ENCODE assay signal across 8 cellular contexts in the genomic region with DNA sequence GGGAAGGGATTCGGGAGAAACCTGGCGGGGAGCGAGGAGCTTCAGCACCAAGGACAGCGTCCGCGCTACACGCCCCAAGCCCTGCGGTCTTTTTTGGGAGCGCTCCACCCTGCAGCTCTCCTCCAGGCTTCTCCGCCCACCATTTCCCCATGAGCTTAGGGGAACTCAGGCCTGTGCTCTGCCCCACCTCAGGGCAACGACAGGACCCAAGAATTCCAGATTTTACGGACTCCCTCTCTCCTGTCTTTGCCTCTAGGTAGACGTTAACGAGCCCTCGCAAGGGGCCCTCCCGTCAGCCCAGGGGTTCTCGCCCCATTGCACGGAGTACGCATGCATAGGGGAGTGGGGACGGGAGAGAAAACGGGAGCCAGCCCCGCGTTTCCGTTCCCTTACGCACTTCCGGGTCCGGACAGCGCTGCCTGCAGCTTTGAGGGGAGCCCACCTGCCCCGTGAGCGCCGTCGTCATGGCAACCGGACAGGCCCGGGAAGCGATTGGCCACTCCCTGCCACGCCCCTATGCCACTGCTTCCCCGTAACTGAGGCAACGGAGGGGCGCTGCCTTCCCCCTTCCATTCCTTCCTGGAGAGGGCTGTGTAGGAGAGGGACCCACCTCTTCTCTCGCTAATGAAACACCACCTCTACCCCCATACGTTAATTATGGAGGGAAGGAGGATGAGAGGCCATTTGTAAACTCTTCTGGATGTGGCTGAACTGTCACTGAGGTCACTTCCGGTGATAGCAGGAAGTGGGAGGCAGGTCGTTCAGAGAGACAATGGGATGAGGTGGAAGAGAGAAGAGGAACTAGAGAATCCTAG. TPM values are rescaled to one million over a fixed set of nuclear protein-coding genes. Genes with fewer than 3 reads are reported as not detected.
A peak's percentile ranks its signal among the peaks of the same experiment; 100 is the strongest.
DNase-seq lines count a peak whose midpoint lies in the region; ATAC-seq, FAIRE-seq and TF ChIP-seq lines count a peak whose summit lies in the region.

No MANE protein-coding gene starts in this region.

- H3K9me3 ChIP-seq in small intestine (ENCODE audit: control insufficient read depth, low read depth) = no peaks in the 10 kb centered on the region

- peak; percentile 65 for ATAC-seq in left ventricle myocardium superior
- ATAC-seq in HG03175 (IDR thresholded peaks at IDR 0.05; ENCODE audit: unreplicated experiment) = no peak

- TF ChIP-seq CTCF in GM10266 (IDR thresholded peaks at IDR 0.05; ENCODE audit: control insufficient read depth, insufficient read depth, low read depth, missing control alignments) (no peak), D721Med (IDR thresholded peaks at IDR 0.05; ENCODE audit: insufficient read depth, missing control alignments) (no peak)

- peaks cover 33% of the 10 kb centered on the region for H3K27me3 Mint-ChIP-seq in activated naive CD4-positive, alpha-beta T cell treated with anti-CD3 and anti-CD28 coated beads, Interleukin-2, amount 10 ng/mL, durations not matched to agents 7 days and 5 days

- H3K4me1 Mint-ChIP-seq in activated naive CD4-positive, alpha-beta T cell treated with anti-CD3 and anti-CD28 coated beads, Interleukin-2, amount 10 ng/mL, durations not matched to agents 7 days and 5 days = peaks cover 29% of the 10 kb centered on the region

- peak overlapping the region in 1 of 2 donors; percentile 35 for H3K4me3 ChIP-seq in small intestine (ENCODE audit: low read depth in 1 of 2, low read length in 2 of 2)

- H3K36me3 Mint-ChIP-seq in activated naive CD4-positive, alpha-beta T cell treated with anti-CD3 and anti-CD28 coated beads, Interleukin-2, amount 10 ng/mL, durations not matched to agents 7 days and 5 days = no peaks in the 10 kb centered on the region

- peaks cover 0 to 3% of the 10 kb centered on the region in 2 donors for H3K27me3 ChIP-seq in small intestine (ENCODE audit: control insufficient read depth in 2 of 2, insufficient read depth in 2 of 2, low read length in 2 of 2)

- intact Hi-C loops in left ventricle myocardium superior (cut with micrococcal nuclease) = no loop called here

- DNase-seq in GM10266 (ENCODE audit: extremely low spot score) (peak; percentile 70), NCI-H524 (lab: John Stamatoyannopoulos, UW) (peak; percentile 91), left ventricle myocardium superior (peak; percentile 71), small intestine (peak; percentile 10), kidney glomerular epithelial cell (lab: John Stamatoyannopoulos, UW) (no peak), D721Med (ENCODE audit: insufficient read length, low spot score) (no peak)
- DNase-seq in activated naive CD4-positive, alpha-beta T cell treated with anti-CD3 and anti-CD28 coated beads, Interleukin-2, amount 10 ng/mL, durations not matched to agents 7 days and 5 days = peak; percentile 74

- H3K4me3 Mint-ChIP-seq in activated naive CD4-positive, alpha-beta T cell treated with anti-CD3 and anti-CD28 coated beads, Interleukin-2, amount 10 ng/mL, durations not matched to agents 7 days and 5 days = peak overlapping the region; percentile 63

- peaks cover 3% of the 10 kb centered on the region for H3K9me3 Mint-ChIP-seq in activated naive CD4-positive, alpha-beta T cell treated with anti-CD3 and anti-CD28 coated beads, Interleukin-2, amount 10 ng/mL, durations not matched to agents 7 days and 5 days

- no peaks in the 10 kb centered on the region for H3K36me3 ChIP-seq in small intestine (ENCODE audit: control insufficient read depth in 2 of 2, insufficient read depth in 2 of 2, low read length in 2 of 2)

- 8 to 12% (median 9%) methylated on average over 43 of the region's 43 CpGs for WGBS in small intestine, 3 donors

- peaks cover 0 to 5% of the 10 kb centered on the region in 2 donors for H3K4me1 ChIP-seq in small intestine (ENCODE audit: control insufficient read depth in 2 of 2, insufficient read depth in 1 of 2, low read depth in 1 of 2, low read length in 1 of 2)

- FAIRE-seq in small intestine (lab: Jason Lieb, UNC) = no peak
- no peak for FAIRE-seq in D721Med (lab: Jason Lieb, UNC)

- no peak overlapping the region for H3K27ac ChIP-seq in small intestine (ENCODE audit: low read depth in 1 of 2, low read length in 1 of 2)

- H3K27ac Mint-ChIP-seq in activated naive CD4-positive, alpha-beta T cell treated with anti-CD3 and anti-CD28 coated beads, Interleukin-2, amount 10 ng/mL, durations not matched to agents 7 days and 5 days = peak overlapping the region; percentile 70

- CTCF ChIA-PET in activated naive CD4-positive, alpha-beta T cell treated with anti-CD3 and anti-CD28 coated beads, Interleukin-2, amount 10 ng/mL, durations not matched to agents 7 days and 5 days (lab: Charles Lee) = interaction anchor here (0.6 kb wide), 1 partner anchor 1598 kb away, joined by 3 read pairs; no protein-coding TSS in a partner anchor

RNA-seq across cellular contexts. Expression of a gene that starts 20.8 kb away (rescaled TPM):
- total RNA-seq in left ventricle myocardium superior = 5.9 TPM
- 1 to 10 TPM in 1 of 3 donors, under 1 TPM in 2; under 0.01 to 2.0 (median 0.27) TPM for polyA plus RNA-seq in small intestine

RNA-seq across cellular contexts. Expression of a gene that starts 38.3 kb away (rescaled TPM):
- not detected for total RNA-seq in left ventricle myocardium superior
- not detected for polyA plus RNA-seq in small intestine

RNA-seq across cellular contexts. Expression of a gene that starts 42.4 kb away (rescaled TPM):
- 7.7 TPM for total RNA-seq in left ventricle myocardium superior
- 10 to 100 TPM in 1 of 3 donors, 1 to 10 TPM in 2; 7.8 to 13.3 (median 9.4) TPM for polyA plus RNA-seq in small intestine

RNA-seq across cellular contexts. Expression of a gene that starts 50.5 kb away (rescaled TPM):
- total RNA-seq in left ventricle myocardium superior = 18.5 TPM
- polyA plus RNA-seq in small intestine = 10 to 100 TPM in 1 of 3 donors, 1 to 10 TPM in 2; 4.8 to 10.7 (median 7.3) TPM

Comparison
In these comparisons a context has a peak if more than half of its experiments do, and no peak if none do; other contexts are left out.
1. DNase-seq: peak in GM10266 (single experiment), NCI-H524 (2 of 2), activated naive CD4-positive, alpha-beta T cell treated with anti-CD3 and anti-CD28 coated beads, Interleukin-2, amount 10 ng/mL, durations not matched to agents 7 days and 5 days (single experiment), left ventricle myocardium superior (single experiment) and small intestine (single experiment); none in kidney glomerular epithelial cell (single experiment) and D721Med (single experiment).